In genomic region chr6:71181565-71181964, GRCh38 we compare ENCODE assay signal across 13 cellular contexts.
DNase-seq lines count a peak whose midpoint lies in the region; ATAC-seq and TF ChIP-seq lines count a peak whose summit lies in the region.
"Had no signal": no experiment of that assay in that cellular context is flagged by ENCODE, and none has a peak within 500 bp of the region (broad histone marks: within the 10 kb centered on the region; RNA-seq: fewer than 3 reads in every experiment).

No MANE protein-coding gene starts in this region.

- H3K9ac ChIP-seq in HUES64 (ENCODE audit: low read depth, low read length): no peak overlapping the region
- H3K9ac ChIP-seq in mesenchymal stem cell (ENCODE audit: low read length): no peak overlapping the region

- H4K8ac ChIP-seq in mesenchymal stem cell (ENCODE audit: low read length): no peak overlapping the region

- peak overlapping the region in 1 of 2 experiments; percentile 36 for H3K14ac ChIP-seq in mesenchymal stem cell (ENCODE audit: low read length in 2 of 2)

- no peak overlapping the region for H3K4me2 ChIP-seq in mesenchymal stem cell (ENCODE audit: low read length, poor library complexity, severe bottlenecking)

- H3K36me3 ChIP-seq in HUES64 (ENCODE audit: insufficient read depth, low read length) (no peaks in the 10 kb centered on the region), mesenchymal stem cell (ENCODE audit: control insufficient read depth in 1 of 2, insufficient read depth in 2 of 2, low read depth in 1 of 2, low read length in 2 of 2) (no peaks in the 10 kb centered on the region)
- H3K36me3 ChIP-seq: breast epithelium, upper lobe of left lung had no signal

- H3K4me1 ChIP-seq in HUES64 (ENCODE audit: insufficient read depth, low read length): peaks cover 27% of the 10 kb centered on the region
- no peaks in the 10 kb centered on the region for H3K4me1 ChIP-seq in mesenchymal stem cell (ENCODE audit: control insufficient read depth, insufficient read depth, low read depth, low read length)
- H3K4me1 ChIP-seq: breast epithelium, upper lobe of left lung had no signal

- H2BK5ac ChIP-seq in mesenchymal stem cell (ENCODE audit: low read depth, low read length, poor library complexity, severe bottlenecking): no peak overlapping the region

- H3K4me3 ChIP-seq in HUES64 (ENCODE audit: low read length) (no peak overlapping the region), choroid plexus epithelial cell (ENCODE audit: low read depth, low read length) (no peak overlapping the region), mesenchymal stem cell (ENCODE audit: insufficient read depth in 1 of 2, low read depth in 1 of 2, low read length in 2 of 2) (no peak overlapping the region)
- H3K4me3 ChIP-seq: breast epithelium, upper lobe of left lung had no signal

- no peaks in the 10 kb centered on the region for H3K79me1 ChIP-seq in mesenchymal stem cell (replicated peaks; ENCODE audit: low read length, poor library complexity, severe bottlenecking)

- no peaks in the 10 kb centered on the region for H3K27me3 ChIP-seq in HUES64 (ENCODE audit: insufficient read depth, low read length)
- H3K27me3 ChIP-seq in mesenchymal stem cell (ENCODE audit: control insufficient read depth in 1 of 2, insufficient read depth in 1 of 2, low read length in 2 of 2): no peaks in the 10 kb centered on the region
- H3K27me3 ChIP-seq: breast epithelium, upper lobe of left lung had no signal

- H2BK120ac ChIP-seq in mesenchymal stem cell (ENCODE audit: low read depth, low read length): no peak overlapping the region

- peak; percentile 66 for DNase-seq in Caki2 (ENCODE audit: low read depth)
- DNase-seq in choroid plexus epithelial cell (ENCODE audit: low read depth): peak; percentile 88
- peak; percentile 62 for DNase-seq in mesenchymal stem cell
- DNase-seq in cerebellum (ENCODE audit: low spot score): no peak
- DNase-seq in NCI-H82 (lab: John Stamatoyannopoulos, UW): no peak
- DNase-seq: GOT3, NCI-H2081 treated with DMSO at 0.1 percent for 48 hours, upper lobe of left lung had no signal

- no peak overlapping the region for H2BK15ac ChIP-seq in mesenchymal stem cell (ENCODE audit: low read depth, poor library complexity, severe bottlenecking)

- no peak overlapping the region for H3K4ac ChIP-seq in mesenchymal stem cell (ENCODE audit: low read depth in 1 of 2, low read length in 2 of 2)

- H3K27ac ChIP-seq in HUES64 (ENCODE audit: low read depth, low read length) (peak overlapping the region; percentile 66), mesenchymal stem cell (ENCODE audit: low read length, poor library complexity, severe bottlenecking) (peak overlapping the region; percentile 64)
- H3K27ac ChIP-seq: breast epithelium, HL-60, upper lobe of left lung had no signal

- no peak overlapping the region for H4K91ac ChIP-seq in mesenchymal stem cell (ENCODE audit: low read length)

- H3K9me3 ChIP-seq in HUES64 (ENCODE audit: insufficient read depth, low read depth, low read length) (0 out of 2 replicates have a peak, but pooled peaks cover 3% of the 10 kb centered on the region), mesenchymal stem cell (ENCODE audit: control insufficient read depth, low read length) (no peaks in the 10 kb centered on the region)
- H3K9me3 ChIP-seq: breast epithelium, upper lobe of left lung had no signal

- H2BK12ac ChIP-seq in mesenchymal stem cell (ENCODE audit: low read length in 2 of 2): no peak overlapping the region

- peak overlapping the region; percentile 36 for H2AFZ ChIP-seq in mesenchymal stem cell (ENCODE audit: low read depth, low read length)

- H3K23ac ChIP-seq in mesenchymal stem cell (ENCODE audit: low read length in 2 of 2): no peak overlapping the region

- in situ Hi-C loops in Caki2 (cut with HindIII; ENCODE audit: low pct_unique_long_range_greater_than_20kb, low sequenced_read_pairs): no loop called here

- 47% methylated on average over 1 of the region's 1 CpG for WGBS in HUES64
- WGBS in mesenchymal stem cell: 8% methylated on average over 1 of the region's 1 CpG

- no peak for TF ChIP-seq CTCF in choroid plexus epithelial cell (conservative IDR thresholded peaks at IDR 0.05; ENCODE audit: low read depth, low read length)

- no peak overlapping the region for H3K18ac ChIP-seq in mesenchymal stem cell (ENCODE audit: low read depth in 1 of 2, low read length in 2 of 2)

- no peak overlapping the region for H2AK5ac ChIP-seq in mesenchymal stem cell (ENCODE audit: low read length, severe bottlenecking)

- no peak for ATAC-seq in HG02610 (IDR thresholded peaks at IDR 0.05; ENCODE audit: unreplicated experiment)
- ATAC-seq in HG03439 (IDR thresholded peaks at IDR 0.05; ENCODE audit: unreplicated experiment): no peak

Comparison
In these comparisons a context has a peak if more than half of its experiments do, and no peak if none do; other contexts are left out.
1. DNase-seq: peak in Caki2 (single experiment), choroid plexus epithelial cell (single experiment) and mesenchymal stem cell (single experiment); none in cerebellum (single experiment) and NCI-H82 (single experiment).